In the genomic region with DNA sequence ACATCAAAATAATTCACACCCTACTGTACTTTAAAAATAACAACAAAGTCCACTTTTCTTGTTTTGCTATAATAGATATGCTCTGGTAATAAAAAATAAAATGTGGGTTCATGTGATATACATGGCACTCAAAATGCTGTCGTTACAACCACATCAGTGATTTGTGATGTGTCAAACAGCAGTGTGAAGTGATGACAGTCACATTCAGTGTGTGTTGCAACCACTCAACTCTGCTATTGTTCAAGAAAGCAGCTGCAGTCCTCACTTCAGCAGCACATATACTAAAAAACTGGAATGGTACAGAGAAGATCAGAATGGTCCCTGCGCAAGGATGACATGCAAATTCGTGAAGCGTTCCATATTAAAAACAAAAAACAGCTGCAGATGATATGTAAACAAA, we compare ENCODE assay signal across 18 cellular contexts. TPM values are rescaled to one million over a fixed set of nuclear protein-coding genes. Genes with fewer than 3 reads are reported as not detected.
DNase-seq lines count a peak whose midpoint lies in the region; ATAC-seq and TF ChIP-seq lines count a peak whose summit lies in the region.
"Had no signal": no experiment of that assay in that cellular context is flagged by ENCODE, and none has a peak within 500 bp of the region (broad histone marks: within the 10 kb centered on the region; RNA-seq: fewer than 3 reads in every experiment).

No MANE protein-coding gene starts in this region.

- TF ChIP-seq POLR2A in uterus (IDR thresholded peaks at IDR 0.05) = no peak

- no peak overlapping the region for H3K4me3 ChIP-seq in right atrium auricular region
- no peak overlapping the region for H3K4me3 ChIP-seq in fibroblast of pulmonary artery (replicated peaks; ENCODE audit: low read depth, low read length)
- H3K4me3 ChIP-seq in uterus = no peak overlapping the region
- H3K4me3 ChIP-seq: GM12878, Peyer's patch had no signal

- no peak for DNase-seq in Right ventricle myocardium superior
- no peak for DNase-seq in right atrium auricular region (ENCODE audit: low spot score)
- DNase-seq in NCI-H2107 treated with DMSO at 0.1 percent for 48 hours (lab: John Stamatoyannopoulos, UW; ENCODE audit: unreplicated experiment) = peak; percentile 54
- DNase-seq in fibroblast of pulmonary artery (ENCODE audit: low read depth) = peak; percentile 18
- DNase-seq in GF-D8 (lab: John Stamatoyannopoulos, UW) = no peak
- no peak for DNase-seq in uterus
- DNase-seq: DND-41, GOT3, Kasumi-1, NCI-H2171 treated with DMSO at 0.1 percent for 48 hours, NCI-H510A treated with DMSO at 0.1 percent for 48 hours, Peyer's patch, T-helper 1 cell had no signal

- no peak for TF ChIP-seq CTCF in right atrium auricular region (IDR thresholded peaks at IDR 0.05)
- TF ChIP-seq CTCF in fibroblast of pulmonary artery (IDR thresholded peaks at IDR 0.05; ENCODE audit: low read length, missing control alignments) = no peak
- no peak for TF ChIP-seq CTCF in uterus (IDR thresholded peaks at IDR 0.05)

- H3K9me3 ChIP-seq in right atrium auricular region (no peaks in the 10 kb centered on the region), uterus (no peaks in the 10 kb centered on the region)
- H3K9me3 ChIP-seq: Peyer's patch had no signal

- ATAC-seq in Right ventricle myocardium superior (ENCODE audit: poor library complexity) = peak; percentile 45
- no peak for ATAC-seq in GM21367 (IDR thresholded peaks at IDR 0.05; ENCODE audit: unreplicated experiment)
- ATAC-seq: GM12878, Right ventricle myocardium inferior, SK-N-SH treated with all-trans-retinoic acid at 6 μM for 48 hours had no signal

- H3K36me3 ChIP-seq in right atrium auricular region (peaks cover 14% of the 10 kb centered on the region), uterus (no peaks in the 10 kb centered on the region)
- H3K36me3 ChIP-seq: Peyer's patch had no signal

- no peaks in the 10 kb centered on the region for H3K27me3 ChIP-seq in right atrium auricular region
- no peaks in the 10 kb centered on the region for H3K27me3 ChIP-seq in uterus
- H3K27me3 ChIP-seq: Peyer's patch had no signal

- peaks cover 0 to 15% of the 10 kb centered on the region in 2 donors for H3K4me1 ChIP-seq in right atrium auricular region
- H3K4me1 ChIP-seq in uterus = no peaks in the 10 kb centered on the region
- H3K4me1 ChIP-seq: Peyer's patch had no signal

- H3K27ac ChIP-seq in right atrium auricular region (no peak overlapping the region), uterus (no peak overlapping the region)
- H3K27ac ChIP-seq: C4-2B, Peyer's patch had no signal

- intact Hi-C loops in Right ventricle myocardium superior (cut with DNase I) (no loop called here), uterus (cut with DNase I; ENCODE audit: low total_unique reads) (no loop called here)

RNA-seq across cellular contexts. Expression of gene TRMT5, which starts 6.8 kb away (rescaled TPM):
- 4.4 TPM for total RNA-seq in Right ventricle myocardium superior
- 1 to 10 TPM; 4.2 to 4.6 TPM for total RNA-seq in right atrium auricular region
- 10 to 100 TPM in 2 of 4 donors, 1 to 10 TPM in 2; 4.4 to 29.4 (median 11.5) TPM for total RNA-seq in uterus

RNA-seq across cellular contexts. Expression of gene SLC38A6, which starts 7.0 kb away (rescaled TPM):
- 4.9 TPM for total RNA-seq in Right ventricle myocardium superior
- 1 to 10 TPM; 5.7 to 6.9 TPM for total RNA-seq in right atrium auricular region
- total RNA-seq in uterus = 10 to 100 TPM in 3 of 4 donors, 1 to 10 TPM in 1; 2.3 to 57.5 (median 34.8) TPM

Comparison
In these comparisons a context has a peak if more than half of its experiments do, and no peak if none do; other contexts are left out.
1. DNase-seq: peak in NCI-H2107 treated with DMSO at 0.1 percent for 48 hours (single experiment) and fibroblast of pulmonary artery (single experiment); none in Right ventricle myocardium superior (single experiment), right atrium auricular region (single experiment), GF-D8 (single experiment) and uterus (0 of 2).